In genomic region chr14:53882684-53883083, GRCh38 we compare ENCODE assay signal across 1 cellular context.
TF ChIP-seq lines count a peak whose summit lies in the region.

No MANE protein-coding gene starts in this region.

TF ChIP-seq in HepG2, 621 proteins besides CTCF, POLR2A, EP300 and RAD21 (continued from another document):
- TF ChIP-seq FOXP4 (CRISPR knock-in tag; IDR thresholded peaks at IDR 0.05) (peak; percentile 55; the same call in 1 of the 2 replicates), HNF1A (IDR thresholded peaks at IDR 0.05; ENCODE audit: low read depth) (0 out of 2 replicates have a peak, but pooled peaks have one; percentile 33), HNF1A (CRISPR knock-in tag; IDR thresholded peaks at IDR 0.05; ENCODE audit: borderline replicate concordance) (no peak), SOX13 (IDR thresholded peaks at IDR 0.05) (no peak), SOX13 (CRISPR knock-in tag; conservative IDR thresholded peaks at IDR 0.05 in 1 of 2, IDR thresholded peaks at IDR 0.05 in 1 of 2) (peak in 1 of 2 experiments; percentile 86; a peak in 2 of 4 replicates), HNF4A (CRISPR knock-in tag; IDR thresholded peaks at IDR 0.05) (peak; percentile 36; the same call in 1 of the 2 replicates), TIGD3 (CRISPR knock-in tag; IDR thresholded peaks at IDR 0.05; ENCODE audit: borderline replicate concordance) (no peak)
TF ChIP-seq in HepG2: peak in this region for 29.
